ENCODE assay signal across 9 cellular contexts in genomic region chr1:61053712-61054608, GRCh38. TPM values are rescaled to one million over a fixed set of nuclear protein-coding genes. Genes with fewer than 3 reads are reported as not detected.
DNase-seq lines count a peak whose midpoint lies in the region; ATAC-seq, FAIRE-seq and TF ChIP-seq lines count a peak whose summit lies in the region.
"Had no signal": no experiment of that assay in that cellular context is flagged by ENCODE, and none has a peak within 500 bp of the region (broad histone marks: within the 10 kb centered on the region; RNA-seq: fewer than 3 reads in every experiment).

No MANE protein-coding gene starts in this region.

- DNase-seq in SK-N-SH (peak; percentile 74), GM12878 (ENCODE audit: low read depth, low spot score) (no peak), inferior parietal cortex (ENCODE audit: extremely low spot score) (peak; percentile 13), SHP77 treated with DMSO at 0.1 percent for 48 hours (lab: John Stamatoyannopoulos, UW) (no peak), CD1c-positive myeloid dendritic cell (ENCODE audit: extremely low spot score) (no peak)
- peak; percentile 14 to 64 for DNase-seq in stimulated activated effector memory CD8-positive, alpha-beta T cell treated with anti-CD3 and anti-CD28 coated beads, Interleukin-12 subunit alpha, Interleukin-12 subunit beta, amount 100 ng/mL, for 72 hours (ENCODE audit: low spot score in 2 of 2)

- no peaks in the 10 kb centered on the region for H3K9me3 Mint-ChIP-seq in stimulated activated effector memory CD8-positive, alpha-beta T cell treated with anti-CD3 and anti-CD28 coated beads, Interleukin-12 subunit alpha, Interleukin-12 subunit beta, amount 100 ng/mL, for 72 hours

- TF ChIP-seq RAD21 in SK-N-SH (IDR thresholded peaks at IDR 0.05; ENCODE audit: low read length) (no peak), GM12878 (IDR thresholded peaks at IDR 0.05; ENCODE audit: insufficient read depth, low read depth, low read length) (no peak)

- peak overlapping the region; percentile 64; the same call in 1 of the 2 replicates for H2AFZ ChIP-seq in SK-N-SH (ENCODE audit: low read depth)
- no peak overlapping the region for H2AFZ ChIP-seq in GM12878 (ENCODE audit: control insufficient read depth, low read depth, low read length)

- POLR2A ChIA-PET in SK-N-SH (lab: Yijun Ruan, JAX), result interaction anchor here (0.8 kb wide), 1 partner anchor 23 kb away, joined by 3 read pairs; no protein-coding TSS in a partner anchor
- POLR2A ChIA-PET in GM12878 (lab: Charles Lee), result interaction anchor here (0.5 kb wide), 1 partner anchor 39 kb away, joined by 3 read pairs; no protein-coding TSS in a partner anchor

- no peak overlapping the region for H3K9ac ChIP-seq in SK-N-SH
- no peak overlapping the region for H3K9ac ChIP-seq in GM12878 (ENCODE audit: control insufficient read depth, insufficient read depth, low read length)

- H3K4me3 Mint-ChIP-seq in stimulated activated effector memory CD8-positive, alpha-beta T cell treated with anti-CD3 and anti-CD28 coated beads, Interleukin-12 subunit alpha, Interleukin-12 subunit beta, amount 100 ng/mL, for 72 hours, result peak overlapping the region; percentile 83

- peaks cover 8% of the 10 kb centered on the region for H3K36me3 Mint-ChIP-seq in stimulated activated effector memory CD8-positive, alpha-beta T cell treated with anti-CD3 and anti-CD28 coated beads, Interleukin-12 subunit alpha, Interleukin-12 subunit beta, amount 100 ng/mL, for 72 hours

- H3K27ac Mint-ChIP-seq in stimulated activated effector memory CD8-positive, alpha-beta T cell treated with anti-CD3 and anti-CD28 coated beads, Interleukin-12 subunit alpha, Interleukin-12 subunit beta, amount 100 ng/mL, for 72 hours, result peak overlapping the region; percentile 70

- no peak for TF ChIP-seq EP300 in SK-N-SH (IDR thresholded peaks at IDR 0.05; ENCODE audit: borderline replicate concordance in 1 of 2, low read depth in 1 of 2, low read length in 1 of 2)
- TF ChIP-seq EP300 in GM12878 (IDR thresholded peaks at IDR 0.05; ENCODE audit: borderline replicate concordance in 1 of 2, control insufficient read depth in 1 of 2, low read depth in 2 of 2, low read length in 2 of 2), result no peak

- peak overlapping the region in 1 of 2 experiments; percentile 25; a peak in 2 of 4 replicates for H3K4me3 ChIP-seq in SK-N-SH (ENCODE audit: low read depth in 2 of 2, low read length in 1 of 2)
- H3K4me3 ChIP-seq in GM12878, result peak overlapping the region; percentile 60; the same call in 1 of the 2 replicates

- H3F3A ChIP-seq in SK-N-SH (replicated peaks; ENCODE audit: insufficient read depth), result no peaks in the 10 kb centered on the region

- intact Hi-C loops in GM12878 (cut with micrococcal nuclease; ENCODE audit: unreplicated experiment), result no loop called here

- 51% methylated on average over 43 of the region's 55 CpGs for WGBS in SK-N-SH (ENCODE audit: low lambda C conversion rate)
- 10% methylated on average over 45 of the region's 55 CpGs for WGBS in GM12878 (ENCODE audit: insufficient coverage, insufficient replicate concordance, low lambda C conversion rate, missing lambda C conversion rate)

- no peak for TF ChIP-seq CTCF in SK-N-SH (IDR thresholded peaks at IDR 0.05)
- TF ChIP-seq CTCF in GM12878 (IDR thresholded peaks at IDR 0.05 in 2 of 3, conservative IDR thresholded peaks at IDR 0.05 in 1 of 3; ENCODE audit: control insufficient read depth in 2 of 3, extremely low read depth in 1 of 3, insufficient read depth in 1 of 3, low read depth in 3 of 3, low read length in 3 of 3), result no peak

- no peak for TF ChIP-seq POLR2A in GM12878 (IDR thresholded peaks at IDR 0.05; ENCODE audit: low read depth, low read length)

- CTCF ChIA-PET in SK-N-SH (lab: Yijun Ruan, JAX) (interaction anchor here (0.8 to 5.6 kb wide), 5 partner anchors 24 to 410 kb away, joined by 3 to 43 read pairs (median 5); no protein-coding TSS in a partner anchor), GM12878 (lab: Yijun Ruan, JAX) (no interaction called here)

- H3K27me3 ChIP-seq in SK-N-SH (ENCODE audit: insufficient read depth) (no peaks in the 10 kb centered on the region), GM12878 (replicated peaks in 1 of 2; ENCODE audit: control insufficient read depth in 2 of 2, insufficient read depth in 2 of 2, low read length in 1 of 2) (peaks cover 6 to 35% of the 10 kb centered on the region in 2 experiments)

- peaks cover 33% of the 10 kb centered on the region for H3K4me1 Mint-ChIP-seq in stimulated activated effector memory CD8-positive, alpha-beta T cell treated with anti-CD3 and anti-CD28 coated beads, Interleukin-12 subunit alpha, Interleukin-12 subunit beta, amount 100 ng/mL, for 72 hours

- H3K9me3 ChIP-seq in SK-N-SH (no peaks in the 10 kb centered on the region), GM12878 (replicated peaks; ENCODE audit: control insufficient read depth, insufficient read depth, low read length) (no peaks in the 10 kb centered on the region; the same call in 1 of the 3 replicates)

- RAD21 ChIA-PET in GM12878 (lab: Charles Lee; ENCODE audit: unreplicated experiment), result no interaction called here

- no peaks in the 10 kb centered on the region for H3K9me2 ChIP-seq in SK-N-SH

- H3K4me1 ChIP-seq in SK-N-SH (ENCODE audit: control insufficient read depth in 1 of 2, insufficient read depth in 2 of 2, low read depth in 1 of 2, low read length in 1 of 2) (peaks cover 4 to 14% of the 10 kb centered on the region in 2 experiments; a peak in 3 of 4 replicates), GM12878 (ENCODE audit: control insufficient read depth, insufficient read depth, low read length) (no peaks in the 10 kb centered on the region)

- no peak for FAIRE-seq in GM12878 (lab: Jason Lieb, UNC)
- FAIRE-seq: A204.1 had no signal

- in situ Hi-C loops in GM12878 (cut with MboI), result no loop called here

- H3K36me3 ChIP-seq in SK-N-SH (replicated peaks in 1 of 2; ENCODE audit: control insufficient read depth in 1 of 2, insufficient read depth in 2 of 2, low read length in 1 of 2), result no peaks in the 10 kb centered on the region
- no peaks in the 10 kb centered on the region for H3K36me3 ChIP-seq in GM12878 (ENCODE audit: control insufficient read depth in 2 of 2, insufficient read depth in 2 of 2, low read length in 1 of 2)

- no peaks in the 10 kb centered on the region for H4K20me1 ChIP-seq in SK-N-SH (ENCODE audit: insufficient read depth)
- H4K20me1 ChIP-seq in GM12878 (ENCODE audit: control insufficient read depth, insufficient read depth), result no peaks in the 10 kb centered on the region

- no TSS peak for BruUV-seq in GM12878 (replicated peaks; lab: Mats Ljungman, UMichigan)

- ATAC-seq in SK-N-SH treated with all-trans-retinoic acid at 6 μM for 48 hours (no peak), GM12878 (no peak), HG02840 (IDR thresholded peaks at IDR 0.05; ENCODE audit: low FRiP score, unreplicated experiment) (no peak)
- ATAC-seq in stimulated activated effector memory CD8-positive, alpha-beta T cell treated with anti-CD3 and anti-CD28 coated beads, Interleukin-12 subunit alpha, Interleukin-12 subunit beta, amount 100 ng/mL, for 72 hours, result peak; percentile 45

- H3K79me2 ChIP-seq in SK-N-SH (ENCODE audit: insufficient read depth), result no peaks in the 10 kb centered on the region
- H3K79me2 ChIP-seq in GM12878 (ENCODE audit: control insufficient read depth, insufficient read depth, low read length), result no peaks in the 10 kb centered on the region

- peak overlapping the region; percentile 26; the same call in 1 of the 2 replicates for H3K4me2 ChIP-seq in SK-N-SH
- peak overlapping the region; percentile 60 for H3K4me2 ChIP-seq in GM12878 (ENCODE audit: control insufficient read depth, insufficient read depth)

- H3K27ac ChIP-seq in SK-N-SH (ENCODE audit: low read depth in 2 of 2, low read length in 1 of 2) (no peak overlapping the region), GM12878 (ENCODE audit: control insufficient read depth, insufficient read depth) (no peak overlapping the region)

- SMC1A ChIA-PET in GM12878 (lab: Charles Lee; ENCODE audit: uncharacterized antibody, unreplicated experiment), result interaction anchor here (0.6 kb wide), 1 partner anchor 204 kb away, joined by 3 read pairs; no protein-coding TSS in a partner anchor

TF ChIP-seq in SK-N-SH, 30 proteins besides CTCF, POLR2A, EP300 and RAD21 (continues in another document):
- no peak for TF ChIP-seq RCOR1 (IDR thresholded peaks at IDR 0.05; ENCODE audit: low read length)
- no peak for TF ChIP-seq RXRA (IDR thresholded peaks at IDR 0.05; ENCODE audit: borderline replicate concordance, low read depth)
- no peak for TF ChIP-seq GABPA (IDR thresholded peaks at IDR 0.05; ENCODE audit: low read depth)

TF ChIP-seq in SK-N-SH treated with all-trans-retinoic acid at 6 μM for 48 hours, 23 proteins besides CTCF, POLR2A, EP300 and RAD21 (continues in another document):
- no peak for TF ChIP-seq ZFP30 (CRISPR knock-in tag; IDR thresholded peaks at IDR 0.05)
- TF ChIP-seq ZNF565 (CRISPR knock-in tag; conservative IDR thresholded peaks at IDR 0.05; ENCODE audit: low read depth), result no peak

TF ChIP-seq in GM12878, 131 proteins besides CTCF, POLR2A, EP300 and RAD21 (continues in another document):
- TF ChIP-seq SUZ12 (IDR thresholded peaks at IDR 0.05; ENCODE audit: unreplicated experiment), result peak; percentile 90

RNA-seq across cellular contexts. Expression of gene NFIA, which starts 28.4 kb away (rescaled TPM):
- polyA plus RNA-seq in SK-N-SH (2012; rRNA removed) (3.3 and 4.1 TPM in 2 replicates), GM12878 (2011; rRNA removed) (0.03 TPM in 1 of 2 replicates, not detected in the other), GM12878 (2014; fragmentation: Illumina TruSeq; extraction: Trizol) (not detected in 2 replicates), GM12878 (2014; fragmentation: Nextera tagmentation; extraction: Ambion mirVana) (not detected), GM12878 (2014; rRNA removed) (not detected in 2 replicates), GM12878 (2016; fragmentation: Nextera tagmentation; extraction: Ambion mirVana) (under 1 TPM in 1 of 2 experiments, not detected in 1; 0.16 TPM)
- 2.1 and 2.7 TPM in 2 replicates for polyA plus RNA-seq in SK-N-SH (2012; cell fraction: cytosol; rRNA removed)
- polyA plus RNA-seq in SK-N-SH (2012; cell fraction: nucleus; rRNA removed), result 1.6 and 3.1 TPM in 2 replicates
- not detected in 2 replicates for total RNA-seq in GM12878 (2013; cell fraction: nucleolus; rRNA removed)
- total RNA-seq in GM12878 (2014; rRNA removed) (not detected in 2 replicates), GM12878 (2014; rRNA removed; fragmentation: Illumina TruSeq; extraction: Trizol) (not detected in 2 replicates), GM12878 (2021) (0.10 and 0.29 TPM in 2 replicates)
- polyA plus RNA-seq in GM12878 (2011; ENCODE audit: low read depth), result not detected
- not detected in 2 replicates for polyA plus RNA-seq in GM12878 (2011; cell fraction: cytosol; rRNA removed)
- polyA plus RNA-seq in GM12878 (2011; cell fraction: nucleus; rRNA removed), result not detected in 2 replicates
- not detected in 2 replicates for polyA plus RNA-seq in GM12878 (2012)
- 0.07 and 0.10 TPM in 2 replicates for polyA minus RNA-seq in GM12878 (2011; rRNA and poly(A)+ RNA removed)
- polyA minus RNA-seq in GM12878 (2011; cell fraction: cytosol; rRNA and poly(A)+ RNA removed), result 0.42 and 1.2 TPM in 2 replicates
- polyA minus RNA-seq in GM12878 (2011; cell fraction: nucleus; rRNA and poly(A)+ RNA removed), result 0.19 TPM in 1 of 2 replicates, not detected in the other

Comparison
In these comparisons a context has a peak if more than half of its experiments do, and no peak if none do; other contexts are left out.
1. DNase-seq: peak in SK-N-SH (single experiment), inferior parietal cortex (single experiment) and stimulated activated effector memory CD8-positive, alpha-beta T cell treated with anti-CD3 and anti-CD28 coated beads, Interleukin-12 subunit alpha, Interleukin-12 subunit beta, amount 100 ng/mL, for 72 hours (2 of 2); none in GM12878 (single experiment), SHP77 treated with DMSO at 0.1 percent for 48 hours (single experiment) and CD1c-positive myeloid dendritic cell (single experiment).